11 cellular contexts compared by ENCODE assay signal in the genomic region with DNA sequence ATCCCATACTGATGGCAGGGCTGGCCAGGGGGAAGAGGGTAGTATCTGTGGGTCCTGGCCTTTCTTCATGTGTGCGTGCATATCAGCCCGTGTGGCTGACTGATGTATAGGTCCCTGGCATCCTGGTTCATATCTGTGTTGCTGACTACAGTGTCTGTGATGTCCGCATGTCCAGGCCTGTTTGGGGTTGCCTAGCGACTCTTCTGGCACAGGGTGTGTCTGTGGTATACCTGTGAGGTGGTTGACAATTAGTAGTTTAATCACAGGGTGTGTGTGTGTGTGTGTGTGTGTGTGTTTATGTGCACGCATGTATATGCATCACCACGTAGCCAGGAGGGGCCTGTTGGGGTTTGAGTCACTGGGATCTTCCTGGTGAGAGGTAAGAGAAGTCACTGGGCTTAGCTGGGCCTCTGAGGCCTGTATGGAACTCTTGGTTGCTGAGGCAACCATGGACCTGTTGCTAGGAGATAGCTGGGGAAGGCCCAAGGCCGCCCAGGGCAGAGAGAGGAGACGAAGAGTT. TPM values are rescaled to one million over a fixed set of nuclear protein-coding genes. Genes with fewer than 3 reads are reported as not detected.
DNase-seq lines count a peak whose midpoint lies in the region; ATAC-seq and TF ChIP-seq lines count a peak whose summit lies in the region.
"Had no signal": no experiment of that assay in that cellular context is flagged by ENCODE, and none has a peak within 500 bp of the region (broad histone marks: within the 10 kb centered on the region; RNA-seq: fewer than 3 reads in every experiment).

No MANE protein-coding gene starts in this region.

- intact Hi-C loops in Right ventricle myocardium inferior (cut with DNase I), result loop anchor here (5.0 kb wide), 1 partner anchor 102 kb away; a partner anchor contains a TSS
- intact Hi-C loops in activated CD8-positive, alpha-beta T cell treated with anti-CD3 and anti-CD28 coated beads for 36 hours (cut with micrococcal nuclease), result loop anchor here (5.0 to 10.0 kb wide), 3 partner anchors 83 to 210 kb away; a partner anchor contains a TSS

- CTCF ChIA-PET in activated CD8-positive, alpha-beta T cell treated with anti-CD3 and anti-CD28 coated beads for 36 hours (lab: Charles Lee), result interaction anchor here (1.1 to 6.3 kb wide), 11 partner anchors 18 to 235 kb away, joined by 3 to 68 read pairs (median 7); a partner anchor contains a TSS

- peaks cover 26% of the 10 kb centered on the region for H3K36me3 Mint-ChIP-seq in activated CD8-positive, alpha-beta T cell treated with anti-CD3 and anti-CD28 coated beads for 36 hours (ENCODE audit: low read depth)

- peak overlapping the region; percentile 49 for H3K27ac Mint-ChIP-seq in activated CD8-positive, alpha-beta T cell treated with anti-CD3 and anti-CD28 coated beads for 36 hours

- peak; percentile 26 to 36 for DNase-seq in cardiac muscle cell (ENCODE audit: low read depth in 1 of 2, low spot score in 1 of 2)
- DNase-seq in Right ventricle myocardium inferior (ENCODE audit: missing footprints), result no peak
- peak; percentile 76 for DNase-seq in activated CD8-positive, alpha-beta T cell treated with anti-CD3 and anti-CD28 coated beads for 36 hours
- DNase-seq in globus pallidus (ENCODE audit: low spot score), result peak; percentile 40
- DNase-seq in superior temporal gyrus (ENCODE audit: extremely low spot score), result peak; percentile 15
- DNase-seq in upper lobe of left lung, result no peak
- no peak for DNase-seq in NCI-H446 treated with DMSO at 0.1 percent for 48 hours (lab: John Stamatoyannopoulos, UW)
- DNase-seq in NCI-H2029 (lab: John Stamatoyannopoulos, UW), result no peak

- H3K27ac ChIP-seq in cardiac muscle cell, result no peak overlapping the region
- peak overlapping the region in 2 of 4 donors; percentile 44 to 95 for H3K27ac ChIP-seq in upper lobe of left lung

- peak overlapping the region; percentile 87 for H3K4me3 Mint-ChIP-seq in activated CD8-positive, alpha-beta T cell treated with anti-CD3 and anti-CD28 coated beads for 36 hours

- H3K4me1 Mint-ChIP-seq in activated CD8-positive, alpha-beta T cell treated with anti-CD3 and anti-CD28 coated beads for 36 hours (ENCODE audit: low read depth), result peaks cover 43% of the 10 kb centered on the region

- H3K4me1 ChIP-seq in cardiac muscle cell (ENCODE audit: low read depth), result peaks cover 11% of the 10 kb centered on the region
- H3K4me1 ChIP-seq in upper lobe of left lung, result peaks cover 36 to 57% (median 42%) of the 10 kb centered on the region in 4 donors

- TF ChIP-seq POLR2A in upper lobe of left lung (IDR thresholded peaks at IDR 0.05), result no peak

- H3K9me3 Mint-ChIP-seq in activated CD8-positive, alpha-beta T cell treated with anti-CD3 and anti-CD28 coated beads for 36 hours, result no peaks in the 10 kb centered on the region

- H3K27me3 ChIP-seq in cardiac muscle cell, result no peaks in the 10 kb centered on the region
- no peaks in the 10 kb centered on the region for H3K27me3 ChIP-seq in upper lobe of left lung

- 74 to 77% methylated on average over 6 to 8 of the region's 8 CpGs for WGBS in upper lobe of left lung, 2 donors

- no peaks in the 10 kb centered on the region for H3K9me3 ChIP-seq in cardiac muscle cell (ENCODE audit: low read depth)
- H3K9me3 ChIP-seq in upper lobe of left lung, result no peaks in the 10 kb centered on the region

- H3K36me3 ChIP-seq in cardiac muscle cell (no peaks in the 10 kb centered on the region), upper lobe of left lung (no peaks in the 10 kb centered on the region)

- TF ChIP-seq CTCF in cardiac muscle cell (IDR thresholded peaks at IDR 0.05; ENCODE audit: low read depth, low read length) (no peak), upper lobe of left lung (IDR thresholded peaks at IDR 0.05) (no peak)
- no peak for TF ChIP-seq CTCF in activated CD8-positive, alpha-beta T cell treated with anti-CD3 and anti-CD28 coated beads for 36 hours (IDR thresholded peaks at IDR 0.05)

- ATAC-seq in Right ventricle myocardium inferior (no peak), upper lobe of left lung (ENCODE audit: low FRiP score in 2 of 2) (no peak)
- peak; percentile 9 for ATAC-seq in activated CD8-positive, alpha-beta T cell treated with anti-CD3 and anti-CD28 coated beads for 36 hours

- H3K27me3 Mint-ChIP-seq in activated CD8-positive, alpha-beta T cell treated with anti-CD3 and anti-CD28 coated beads for 36 hours, result no peaks in the 10 kb centered on the region

- no peak for TF ChIP-seq EP300 in upper lobe of left lung (IDR thresholded peaks at IDR 0.05)

- H3K4me3 ChIP-seq in cardiac muscle cell, result no peak overlapping the region
- H3K4me3 ChIP-seq in upper lobe of left lung, result no peak overlapping the region

- POLR2A ChIA-PET in activated CD8-positive, alpha-beta T cell treated with anti-CD3 and anti-CD28 coated beads for 36 hours (lab: Charles Lee), result interaction anchor here (1.0 to 1.5 kb wide), 5 partner anchors 9 to 196 kb away, joined by 3 to 4 read pairs (median 3); a partner anchor contains a TSS

RNA-seq across cellular contexts. Expression of a gene that starts 0.6 kb away (rescaled TPM):
- total RNA-seq in cardiac muscle cell, result not detected in 2 replicates
- polyA plus RNA-seq in cardiac muscle cell, result not detected in 2 replicates
- not detected for total RNA-seq in Right ventricle myocardium inferior
- total RNA-seq in activated CD8-positive, alpha-beta T cell treated with anti-CD3 and anti-CD28 coated beads for 36 hours, result not detected
- 1 to 10 TPM in 1 of 6 donors, not detected in 5; 1.0 TPM for total RNA-seq in upper lobe of left lung
- total RNA-seq: activated CD8-positive, alpha-beta memory T cell treated with anti-CD3 and anti-CD28 coated beads for 36 hours; liver; urinary bladder had no signal
- polyA plus RNA-seq: liver, urinary bladder had no signal

RNA-seq across cellular contexts. Expression of a gene that starts 2.4 kb away (rescaled TPM):
- total RNA-seq in cardiac muscle cell (15.9 and 18.4 TPM in 2 replicates), Right ventricle myocardium inferior (4.7 TPM), upper lobe of left lung (10 to 100 TPM in 3 of 6 donors, 1 to 10 TPM in 3; 5.2 to 13.8 (median 10.5) TPM)
- 10.7 and 14.0 TPM in 2 replicates for polyA plus RNA-seq in cardiac muscle cell
- total RNA-seq in activated CD8-positive, alpha-beta T cell treated with anti-CD3 and anti-CD28 coated beads for 36 hours, result 10 to 100 TPM; 11.0 to 11.2 TPM

RNA-seq across cellular contexts. Expression of a gene that starts 18.0 kb away (rescaled TPM):
- 1.4 and 6.9 TPM in 2 replicates for total RNA-seq in cardiac muscle cell
- polyA plus RNA-seq in cardiac muscle cell, result 25.9 and 32.1 TPM in 2 replicates
- 14.0 TPM for total RNA-seq in Right ventricle myocardium inferior
- total RNA-seq in activated CD8-positive, alpha-beta T cell treated with anti-CD3 and anti-CD28 coated beads for 36 hours, result 100 to 1,000 TPM; 309 to 342 TPM
- 100 to 1,000 TPM in 1 of 6 donors, 10 to 100 TPM in 4, 1 to 10 TPM in 1; 8.5 to 114 (median 22.8) TPM for total RNA-seq in upper lobe of left lung

RNA-seq across cellular contexts. Expression of a gene that starts 25.2 kb away (rescaled TPM):
- total RNA-seq in cardiac muscle cell (25.3 and 32.4 TPM in 2 replicates), Right ventricle myocardium inferior (30.8 TPM), upper lobe of left lung (10 to 100 TPM; 14.2 to 77.5 (median 37.5) TPM)
- polyA plus RNA-seq in cardiac muscle cell, result 12.2 and 15.5 TPM in 2 replicates
- total RNA-seq in activated CD8-positive, alpha-beta T cell treated with anti-CD3 and anti-CD28 coated beads for 36 hours, result 10 to 100 TPM; 36.2 to 40.4 TPM

RNA-seq across cellular contexts. Expression of a gene that starts 26.6 kb away (rescaled TPM):
- 1.3 and 2.6 TPM in 2 replicates for total RNA-seq in cardiac muscle cell
- polyA plus RNA-seq in cardiac muscle cell, result 2.9 and 4.3 TPM in 2 replicates
- total RNA-seq in Right ventricle myocardium inferior, result 2.6 TPM
- 1 to 10 TPM; 6.8 to 6.9 TPM for total RNA-seq in activated CD8-positive, alpha-beta T cell treated with anti-CD3 and anti-CD28 coated beads for 36 hours
- 10 to 100 TPM in 1 of 6 donors, 1 to 10 TPM in 5; 5.8 to 16.8 (median 8.2) TPM for total RNA-seq in upper lobe of left lung

Comparison
In these comparisons a context has a peak if more than half of its experiments do, and no peak if none do; other contexts are left out.
1. DNase-seq: peak in cardiac muscle cell (2 of 2), activated CD8-positive, alpha-beta T cell treated with anti-CD3 and anti-CD28 coated beads for 36 hours (single experiment), globus pallidus (single experiment) and superior temporal gyrus (single experiment); none in Right ventricle myocardium inferior (single experiment), upper lobe of left lung (0 of 2), NCI-H446 treated with DMSO at 0.1 percent for 48 hours (single experiment) and NCI-H2029 (single experiment).